Comparison of ENCODE assay signal across 15 cellular contexts in genomic region chr6:148002067-148002466, GRCh38.
"Had no signal": no experiment of that assay in that cellular context is flagged by ENCODE, and none has a peak within 500 bp of the region (broad histone marks: within the 10 kb centered on the region; RNA-seq: fewer than 3 reads in every experiment).

No MANE protein-coding gene starts in this region.

- H3K79me2 ChIP-seq: parathyroid adenoma had no signal

- H2AFZ ChIP-seq: parathyroid adenoma had no signal

- H3K9me3 ChIP-seq: colonic mucosa had no signal

- H3K27me3 ChIP-seq: cardiac muscle cell, colonic mucosa had no signal

- H3K36me3 ChIP-seq: cardiac muscle cell, colonic mucosa, lower lobe of right lung had no signal

- H3K4me1 ChIP-seq: colonic mucosa, lower lobe of right lung, parathyroid adenoma had no signal

- H3K9ac ChIP-seq: parathyroid adenoma had no signal

- H3K4me3 ChIP-seq: cardiac muscle cell, colonic mucosa, lower lobe of right lung had no signal

- H3K27ac ChIP-seq: cardiac muscle cell, colonic mucosa, lower lobe of right lung, parathyroid adenoma, VCaP had no signal

- FAIRE-seq: astrocyte, frontal cortex, urothelium cell line had no signal

- DNase-seq: activated CD4-positive, alpha-beta memory T cell treated with anti-CD3 and anti-CD28 coated beads for 36 hours; activated CD4-positive, alpha-beta T cell treated with anti-CD3 and anti-CD28 coated beads for 36 hours; activated CD8-positive, alpha-beta memory T cell treated with anti-CD3 and anti-CD28 coated beads, Interleukin-2, amount 10 ng/mL, durations not matched to agents 7 days and 5 days; activated naive CD4-positive, alpha-beta T cell treated with anti-CD3 and anti-CD28 coated beads, Interleukin-2, amount 10 ng/mL, durations not matched to agents 7 days and 5 days; activated T-cell treated with anti-CD3 and anti-CD28 coated beads, Interleukin-2, amount 50 U/mL, for 1 hour; colonic mucosa; head of caudate nucleus; left cardiac atrium; lower lobe of right lung had no signal
